Comparison of ENCODE assay signal across 8 cellular contexts in genomic region chr1:51519048-51519856, GRCh38. TPM values are rescaled to one million over a fixed set of nuclear protein-coding genes. Genes with fewer than 3 reads are reported as not detected.
DNase-seq lines count a peak whose midpoint lies in the region; ATAC-seq and TF ChIP-seq lines count a peak whose summit lies in the region.

Gene EPS15, minus strand, starts transcription at chr1:51519266. Its CDS starts 35 bp downstream, at chr1:51519231.

- peak; percentile 63 for DNase-seq in DMS153 (lab: John Stamatoyannopoulos, UW)
- peak; percentile 58 for DNase-seq in Jurkat, Clone E6-1 (ENCODE audit: low read depth, low spot score)
- peak; percentile 90 for DNase-seq in RWPE2 (ENCODE audit: low spot score)
- DNase-seq in activated T-helper 9 cell treated with anti-CD3 and anti-CD28 coated beads, Interleukin-2, amount 50 U/mL, for 16 hours (ENCODE audit: low read depth), result peak; percentile 84
- peak; percentile 70 for DNase-seq in fibroblast of mammary gland (ENCODE audit: low read depth)
- peak; percentile 68 to 89 (median 78) for DNase-seq in naive thymus-derived CD8-positive, alpha-beta T cell
- DNase-seq in stimulated activated naive B cell treated with anti-CD40 and anti-IgM and Interleukin-4, amounts not matched to agents 10 μg/mL and 1 μg/mL and 100 μg/mL, for 72 hours, result peak; percentile 81

- TF ChIP-seq CTCF in RWPE2 (IDR thresholded peaks at IDR 0.05; ENCODE audit: poor library complexity, severe bottlenecking) (peak; percentile 10), fibroblast of mammary gland (conservative IDR thresholded peaks at IDR 0.05; ENCODE audit: control insufficient read depth, insufficient read depth, low read depth, low read length) (no peak)

- peak within 1 kb of the TSS; percentile 78 for H3K27ac ChIP-seq in RWPE2 (ENCODE audit: poor library complexity, severe bottlenecking)

- H3K27ac Mint-ChIP-seq in naive thymus-derived CD8-positive, alpha-beta T cell, result peak within 1 kb of the TSS; percentile 86 to 99 (median 93)
- peak within 1 kb of the TSS; percentile 95 for H3K27ac Mint-ChIP-seq in stimulated activated naive B cell treated with anti-CD40 and anti-IgM and Interleukin-4, amounts not matched to agents 10 μg/mL and 1 μg/mL and 100 μg/mL, for 72 hours

- no peaks in the 10 kb centered on the region for H3K36me3 Mint-ChIP-seq in naive thymus-derived CD8-positive, alpha-beta T cell
- H3K36me3 Mint-ChIP-seq in stimulated activated naive B cell treated with anti-CD40 and anti-IgM and Interleukin-4, amounts not matched to agents 10 μg/mL and 1 μg/mL and 100 μg/mL, for 72 hours, result peaks cover 2 to 20% of the 10 kb centered on the region in 2 donors

- peaks cover 24 to 59% (median 52%) of the 10 kb centered on the region in 4 donors for H3K4me1 Mint-ChIP-seq in naive thymus-derived CD8-positive, alpha-beta T cell
- peaks cover 20 to 57% of the 10 kb centered on the region in 2 donors for H3K4me1 Mint-ChIP-seq in stimulated activated naive B cell treated with anti-CD40 and anti-IgM and Interleukin-4, amounts not matched to agents 10 μg/mL and 1 μg/mL and 100 μg/mL, for 72 hours

- H3K9me3 Mint-ChIP-seq in naive thymus-derived CD8-positive, alpha-beta T cell, result no peaks in the 10 kb centered on the region
- peaks cover 0 to 3% of the 10 kb centered on the region in 2 donors for H3K9me3 Mint-ChIP-seq in stimulated activated naive B cell treated with anti-CD40 and anti-IgM and Interleukin-4, amounts not matched to agents 10 μg/mL and 1 μg/mL and 100 μg/mL, for 72 hours

- H3K27me3 ChIP-seq in RWPE2 (ENCODE audit: insufficient read depth, poor library complexity, severe bottlenecking), result no peaks in the 10 kb centered on the region

- POLR2A ChIA-PET in naive thymus-derived CD8-positive, alpha-beta T cell (lab: Charles Lee), result interaction anchor here (0.6 to 2.4 kb wide), 7 partner anchors 9 to 363 kb away, joined by 3 to 11 read pairs (median 4); no protein-coding TSS in a partner anchor

- H3K36me3 ChIP-seq in RWPE2 (ENCODE audit: low read depth), result no peaks in the 10 kb centered on the region

- peak within 1 kb of the TSS; percentile 86 to 100 (median 93) for H3K4me3 Mint-ChIP-seq in naive thymus-derived CD8-positive, alpha-beta T cell
- peak within 1 kb of the TSS; percentile 96 to 98 for H3K4me3 Mint-ChIP-seq in stimulated activated naive B cell treated with anti-CD40 and anti-IgM and Interleukin-4, amounts not matched to agents 10 μg/mL and 1 μg/mL and 100 μg/mL, for 72 hours

- H3K9me3 ChIP-seq in RWPE2 (ENCODE audit: severe bottlenecking), result no peaks in the 10 kb centered on the region

- H3K27me3 Mint-ChIP-seq in naive thymus-derived CD8-positive, alpha-beta T cell, result no peaks in the 10 kb centered on the region
- H3K27me3 Mint-ChIP-seq in stimulated activated naive B cell treated with anti-CD40 and anti-IgM and Interleukin-4, amounts not matched to agents 10 μg/mL and 1 μg/mL and 100 μg/mL, for 72 hours, result no peaks in the 10 kb centered on the region

- H3K4me3 ChIP-seq in Jurkat, Clone E6-1 (ENCODE audit: low read length), result peak within 1 kb of the TSS; percentile 86
- peak within 1 kb of the TSS; percentile 100 for H3K4me3 ChIP-seq in RWPE2 (ENCODE audit: severe bottlenecking)
- H3K4me3 ChIP-seq in fibroblast of mammary gland (ENCODE audit: control insufficient read depth, low read depth, low read length), result peak within 1 kb of the TSS; percentile 87

- H3K4me1 ChIP-seq in RWPE2 (ENCODE audit: insufficient read depth, poor library complexity, severe bottlenecking), result peaks cover 25% of the 10 kb centered on the region

- peak; percentile 57 for ATAC-seq in GM21528 (IDR thresholded peaks at IDR 0.05; ENCODE audit: low FRiP score, unreplicated experiment)
- ATAC-seq in RWPE2 (ENCODE audit: low read depth), result peak; percentile 78
- peak; percentile 75 to 84 for ATAC-seq in naive thymus-derived CD8-positive, alpha-beta T cell
- peak; percentile 80 to 85 for ATAC-seq in stimulated activated naive B cell treated with anti-CD40 and anti-IgM and Interleukin-4, amounts not matched to agents 10 μg/mL and 1 μg/mL and 100 μg/mL, for 72 hours (replicated peaks)

RNA-seq across cellular contexts. Expression of gene EPS15, which starts in this region (rescaled TPM):
- 18.6 TPM for polyA plus RNA-seq in Jurkat, Clone E6-1 (2012; ENCODE audit: insufficient read depth, insufficient read length)
- 10 to 100 TPM; 48.8 to 53.8 TPM for total RNA-seq in naive thymus-derived CD8-positive, alpha-beta T cell
- polyA plus RNA-seq in naive thymus-derived CD8-positive, alpha-beta T cell, result 10 to 100 TPM; 29.5 to 41.1 (median 30.0) TPM

Comparison
In these comparisons a context has a peak if more than half of its experiments do, and no peak if none do; other contexts are left out.
1. Peak in every context shown above with its lines: DNase-seq, ATAC-seq, H3K4me3 ChIP-seq and H3K27ac ChIP-seq.